In the genomic region with DNA sequence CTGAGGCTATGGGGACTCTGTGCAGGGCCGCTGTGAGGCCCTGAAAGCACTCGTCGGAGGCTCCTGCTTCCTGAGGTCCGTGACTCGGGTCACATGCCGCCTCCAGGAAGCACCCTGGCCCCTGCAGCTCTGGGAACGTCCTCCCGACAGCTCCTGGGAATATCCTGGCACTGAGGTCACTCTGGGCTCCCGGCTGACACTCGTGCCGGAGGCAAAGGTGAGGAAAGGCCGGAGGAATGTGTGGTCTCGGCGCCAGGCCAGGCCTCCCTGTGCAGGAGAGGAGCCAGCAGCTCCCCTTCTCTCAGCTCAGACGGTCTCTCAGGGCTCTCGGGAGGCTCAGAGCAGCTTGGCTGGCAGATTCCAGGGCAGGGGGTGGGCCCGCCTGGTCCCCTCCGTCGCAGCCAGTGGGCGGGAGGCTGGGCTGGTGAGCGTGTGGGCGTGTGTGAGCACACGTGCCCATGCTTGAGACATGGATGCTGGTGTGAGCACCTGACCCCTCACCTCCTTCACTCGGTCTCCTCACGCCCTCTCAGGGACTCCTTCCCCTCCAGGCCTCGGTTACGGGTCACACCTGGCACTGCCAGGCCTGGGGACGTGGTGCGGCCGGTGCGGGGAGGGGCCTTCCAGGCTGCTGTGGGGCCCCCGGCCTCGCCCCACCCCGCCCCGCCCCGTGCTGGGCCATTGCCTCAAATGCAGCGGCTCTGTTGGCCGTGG, we compare ENCODE assay signal across 2 cellular contexts.
A peak's percentile ranks its signal among the peaks of the same experiment; 100 is the strongest.
TF ChIP-seq lines count a peak whose summit lies in the region.

No MANE protein-coding gene starts in this region.

TF ChIP-seq in HCT116, 20 proteins besides CTCF, POLR2A, EP300 and RAD21:
- TF ChIP-seq SIN3A (IDR thresholded peaks at IDR 0.05; ENCODE audit: low read depth) (no peak), JUND (IDR thresholded peaks at IDR 0.05) (no peak), EGR1 (IDR thresholded peaks at IDR 0.05; ENCODE audit: low read depth) (no peak), EZH2 (IDR thresholded peaks at IDR 0.05) (no peak), SRF (IDR thresholded peaks at IDR 0.05; ENCODE audit: low read depth) (no peak), REST (IDR thresholded peaks at IDR 0.05; ENCODE audit: low read depth) (no peak), POLR2AphosphoS5 (IDR thresholded peaks at IDR 0.05; ENCODE audit: low read depth, low read length) (peak; percentile 59), CEBPB (IDR thresholded peaks at IDR 0.05; ENCODE audit: low read depth) (no peak), ZFX (IDR thresholded peaks at IDR 0.05) (peak; percentile 63; the same call in 1 of the 2 replicates)

TF ChIP-seq in GM12878, 131 proteins besides CTCF, POLR2A, EP300 and RAD21 (continues in another document):
- TF ChIP-seq SP1 (IDR thresholded peaks at IDR 0.05; ENCODE audit: low read depth, low read length) = no peak
- TF ChIP-seq, protein P1, sequence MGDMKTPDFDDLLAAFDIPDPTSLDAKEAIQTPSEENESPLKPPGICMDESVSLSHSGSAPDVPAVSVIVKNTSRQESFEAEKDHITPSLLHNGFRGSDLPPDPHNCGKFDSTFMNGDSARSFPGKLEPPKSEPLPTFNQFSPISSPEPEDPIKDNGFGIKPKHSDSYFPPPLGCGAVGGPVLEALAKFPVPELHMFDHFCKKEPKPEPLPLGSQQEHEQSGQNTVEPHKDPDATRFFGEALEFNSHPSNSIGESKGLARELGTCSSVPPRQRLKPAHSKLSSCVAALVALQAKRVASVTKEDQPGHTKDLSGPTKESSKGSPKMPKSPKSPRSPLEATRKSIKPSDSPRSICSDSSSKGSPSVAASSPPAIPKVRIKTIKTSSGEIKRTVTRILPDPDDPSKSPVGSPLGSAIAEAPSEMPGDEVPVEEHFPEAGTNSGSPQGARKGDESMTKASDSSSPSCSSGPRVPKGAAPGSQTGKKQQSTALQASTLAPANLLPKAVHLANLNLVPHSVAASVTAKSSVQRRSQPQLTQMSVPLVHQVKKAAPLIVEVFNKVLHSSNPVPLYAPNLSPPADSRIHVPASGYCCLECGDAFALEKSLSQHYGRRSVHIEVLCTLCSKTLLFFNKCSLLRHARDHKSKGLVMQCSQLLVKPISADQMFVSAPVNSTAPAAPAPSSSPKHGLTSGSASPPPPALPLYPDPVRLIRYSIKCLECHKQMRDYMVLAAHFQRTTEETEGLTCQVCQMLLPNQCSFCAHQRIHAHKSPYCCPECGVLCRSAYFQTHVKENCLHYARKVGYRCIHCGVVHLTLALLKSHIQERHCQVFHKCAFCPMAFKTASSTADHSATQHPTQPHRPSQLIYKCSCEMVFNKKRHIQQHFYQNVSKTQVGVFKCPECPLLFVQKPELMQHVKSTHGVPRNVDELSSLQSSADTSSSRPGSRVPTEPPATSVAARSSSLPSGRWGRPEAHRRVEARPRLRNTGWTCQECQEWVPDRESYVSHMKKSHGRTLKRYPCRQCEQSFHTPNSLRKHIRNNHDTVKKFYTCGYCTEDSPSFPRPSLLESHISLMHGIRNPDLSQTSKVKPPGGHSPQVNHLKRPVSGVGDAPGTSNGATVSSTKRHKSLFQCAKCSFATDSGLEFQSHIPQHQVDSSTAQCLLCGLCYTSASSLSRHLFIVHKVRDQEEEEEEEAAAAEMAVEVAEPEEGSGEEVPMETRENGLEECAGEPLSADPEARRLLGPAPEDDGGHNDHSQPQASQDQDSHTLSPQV (IDR thresholded peaks at IDR 0.05) = no peak
- no peak for TF ChIP-seq HSF1 (IDR thresholded peaks at IDR 0.05; ENCODE audit: low read depth, low read length)
- no peak for TF ChIP-seq NFXL1 (IDR thresholded peaks at IDR 0.05; ENCODE audit: borderline replicate concordance)
- peak; percentile 45; the same call in 1 of the 2 replicates for TF ChIP-seq USF2 (IDR thresholded peaks at IDR 0.05; ENCODE audit: borderline replicate concordance, low read depth, low read length)
- no peak for TF ChIP-seq FOXM1 (IDR thresholded peaks at IDR 0.05; ENCODE audit: low read depth, low read length)
- TF ChIP-seq BACH1 (IDR thresholded peaks at IDR 0.05; ENCODE audit: borderline replicate concordance) = peak; percentile 78
- no peak for TF ChIP-seq MYB (IDR thresholded peaks at IDR 0.05; ENCODE audit: borderline replicate concordance, low read depth, low read length)
- TF ChIP-seq FOS (IDR thresholded peaks at IDR 0.05; ENCODE audit: borderline replicate concordance, extremely low read depth, insufficient read length) = no peak
- no peak for TF ChIP-seq PBX3 (IDR thresholded peaks at IDR 0.05; ENCODE audit: insufficient replicate concordance, low read depth, low read length)
- TF ChIP-seq SREBF2 (IDR thresholded peaks at IDR 0.05; ENCODE audit: low read length) = no peak
- TF ChIP-seq IKZF2 (IDR thresholded peaks at IDR 0.05) = peak; percentile 18 to 46; a peak in 2 of 4 replicates
- peak; percentile 73; the same call in 1 of the 2 replicates for TF ChIP-seq HDGF (IDR thresholded peaks at IDR 0.05)
- TF ChIP-seq SUPT20H (IDR thresholded peaks at IDR 0.05; ENCODE audit: borderline replicate concordance, control insufficient read depth, low read depth, low read length) = no peak
- TF ChIP-seq RAD51 (IDR thresholded peaks at IDR 0.05) = peak; percentile 30
- TF ChIP-seq MYC (IDR thresholded peaks at IDR 0.05; ENCODE audit: insufficient read depth, insufficient read length, insufficient replicate concordance, low read length, severe bottlenecking) = no peak
- TF ChIP-seq SPI1 (IDR thresholded peaks at IDR 0.05; ENCODE audit: borderline replicate concordance, insufficient read depth, low read depth, low read length) = no peak
- no peak for TF ChIP-seq RELA (IDR thresholded peaks at IDR 0.05; ENCODE audit: borderline replicate concordance, partially characterized antibody)
- no peak for TF ChIP-seq CBFB (IDR thresholded peaks at IDR 0.05; ENCODE audit: low read depth)
- TF ChIP-seq RFX5 (IDR thresholded peaks at IDR 0.05; ENCODE audit: low read depth, low read length) = no peak
- TF ChIP-seq TBL1XR1 (IDR thresholded peaks at IDR 0.05; ENCODE audit: low read depth, low read length) = no peak
- no peak for TF ChIP-seq POU2F2 (IDR thresholded peaks at IDR 0.05; ENCODE audit: borderline replicate concordance, low read depth, low read length)
- TF ChIP-seq ZNF687 (IDR thresholded peaks at IDR 0.05) = peak; percentile 87
- TF ChIP-seq BHLHE40 (IDR thresholded peaks at IDR 0.05; ENCODE audit: borderline replicate concordance in 1 of 2, low read depth in 2 of 2, low read length in 1 of 2) = peak; percentile 89 to 97; a peak in 3 of 4 replicates
- TF ChIP-seq MEF2B (IDR thresholded peaks at IDR 0.05; ENCODE audit: partially characterized antibody, poor library complexity, severe bottlenecking) = peak; percentile 43
- no peak for TF ChIP-seq NR2C2 (IDR thresholded peaks at IDR 0.05; ENCODE audit: borderline replicate concordance, control insufficient read depth, insufficient read length, low read depth)
- TF ChIP-seq, protein P2, sequence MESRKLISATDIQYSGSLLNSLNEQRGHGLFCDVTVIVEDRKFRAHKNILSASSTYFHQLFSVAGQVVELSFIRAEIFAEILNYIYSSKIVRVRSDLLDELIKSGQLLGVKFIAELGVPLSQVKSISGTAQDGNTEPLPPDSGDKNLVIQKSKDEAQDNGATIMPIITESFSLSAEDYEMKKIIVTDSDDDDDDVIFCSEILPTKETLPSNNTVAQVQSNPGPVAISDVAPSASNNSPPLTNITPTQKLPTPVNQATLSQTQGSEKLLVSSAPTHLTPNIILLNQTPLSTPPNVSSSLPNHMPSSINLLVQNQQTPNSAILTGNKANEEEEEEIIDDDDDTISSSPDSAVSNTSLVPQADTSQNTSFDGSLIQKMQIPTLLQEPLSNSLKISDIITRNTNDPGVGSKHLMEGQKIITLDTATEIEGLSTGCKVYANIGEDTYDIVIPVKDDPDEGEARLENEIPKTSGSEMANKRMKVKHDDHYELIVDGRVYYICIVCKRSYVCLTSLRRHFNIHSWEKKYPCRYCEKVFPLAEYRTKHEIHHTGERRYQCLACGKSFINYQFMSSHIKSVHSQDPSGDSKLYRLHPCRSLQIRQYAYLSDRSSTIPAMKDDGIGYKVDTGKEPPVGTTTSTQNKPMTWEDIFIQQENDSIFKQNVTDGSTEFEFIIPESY (IDR thresholded peaks at IDR 0.05) = no peak
- no peak for TF ChIP-seq NRF1 (conservative IDR thresholded peaks at IDR 0.05; ENCODE audit: low read depth, low read length)
- 0 out of 2 replicates have a peak, but pooled peaks have one; percentile 8 for TF ChIP-seq YY1 (IDR thresholded peaks at IDR 0.05; ENCODE audit: low read depth, low read length)
- no peak for TF ChIP-seq SIN3A (IDR thresholded peaks at IDR 0.05; ENCODE audit: low read depth, low read length)
- TF ChIP-seq, protein P3, sequence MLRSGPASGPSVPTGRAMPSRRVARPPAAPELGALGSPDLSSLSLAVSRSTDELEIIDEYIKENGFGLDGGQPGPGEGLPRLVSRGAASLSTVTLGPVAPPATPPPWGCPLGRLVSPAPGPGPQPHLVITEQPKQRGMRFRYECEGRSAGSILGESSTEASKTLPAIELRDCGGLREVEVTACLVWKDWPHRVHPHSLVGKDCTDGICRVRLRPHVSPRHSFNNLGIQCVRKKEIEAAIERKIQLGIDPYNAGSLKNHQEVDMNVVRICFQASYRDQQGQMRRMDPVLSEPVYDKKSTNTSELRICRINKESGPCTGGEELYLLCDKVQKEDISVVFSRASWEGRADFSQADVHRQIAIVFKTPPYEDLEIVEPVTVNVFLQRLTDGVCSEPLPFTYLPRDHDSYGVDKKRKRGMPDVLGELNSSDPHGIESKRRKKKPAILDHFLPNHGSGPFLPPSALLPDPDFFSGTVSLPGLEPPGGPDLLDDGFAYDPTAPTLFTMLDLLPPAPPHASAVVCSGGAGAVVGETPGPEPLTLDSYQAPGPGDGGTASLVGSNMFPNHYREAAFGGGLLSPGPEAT (IDR thresholded peaks at IDR 0.05; ENCODE audit: low read depth) = 0 out of 2 replicates have a peak, but pooled peaks have one; percentile 34
- no peak for TF ChIP-seq SREBF1 (IDR thresholded peaks at IDR 0.05; ENCODE audit: low read length)
- TF ChIP-seq NFIC (IDR thresholded peaks at IDR 0.05; ENCODE audit: low read depth, low read length) = no peak
- TF ChIP-seq MAX (IDR thresholded peaks at IDR 0.05; ENCODE audit: low read depth, low read length) = peak; percentile 33; the same call in 1 of the 2 replicates
- TF ChIP-seq ATF7 (IDR thresholded peaks at IDR 0.05; ENCODE audit: low read depth) = peak; percentile 43; the same call in 1 of the 2 replicates
- TF ChIP-seq NBN (IDR thresholded peaks at IDR 0.05) = 0 out of 2 replicates have a peak, but pooled peaks have one; percentile 43
- TF ChIP-seq EGR1 (IDR thresholded peaks at IDR 0.05; ENCODE audit: borderline replicate concordance in 1 of 2, low read depth in 2 of 2, low read length in 2 of 2) = peak in 1 of 2 experiments; percentile 69; a peak in 1 of 3 replicates
- TF ChIP-seq RB1 (IDR thresholded peaks at IDR 0.05; ENCODE audit: borderline replicate concordance) = no peak
